ENCODE assay signal across 18 cellular contexts in genomic region chr10:86263209-86263608, GRCh38.
DNase-seq lines count a peak whose midpoint lies in the region; ATAC-seq and TF ChIP-seq lines count a peak whose summit lies in the region.
"Had no signal": no experiment of that assay in that cellular context is flagged by ENCODE, and none has a peak within 500 bp of the region (broad histone marks: within the 10 kb centered on the region; RNA-seq: fewer than 3 reads in every experiment).

No MANE protein-coding gene starts in this region.

- H3K27ac Mint-ChIP-seq in activated CD8-positive, alpha-beta T cell treated with anti-CD3 and anti-CD28 coated beads, Interleukin-2, amount 10 ng/mL, durations not matched to agents 7 days and 5 days = no peak overlapping the region
- no peak overlapping the region for H3K27ac Mint-ChIP-seq in activated CD8-positive, alpha-beta T cell treated with anti-CD3 and anti-CD28 coated beads for 36 hours
- H3K27ac Mint-ChIP-seq in Caco-2 (ENCODE audit: unreplicated experiment) = no peak overlapping the region
- H3K27ac Mint-ChIP-seq: mesothelial cell of epicardium had no signal

- intact Hi-C loops in activated CD8-positive, alpha-beta T cell treated with anti-CD3 and anti-CD28 coated beads for 36 hours (cut with micrococcal nuclease) = loop anchor here (5.0 kb wide), 1 partner anchor 114 kb away; no protein-coding TSS in a partner anchor
- intact Hi-C loops in Caco-2 (cut with micrococcal nuclease; ENCODE audit: unreplicated experiment) = loop anchor here (5.0 kb wide), 1 partner anchor 69 kb away; no protein-coding TSS in a partner anchor

- H3K9me3 Mint-ChIP-seq in activated CD8-positive, alpha-beta T cell treated with anti-CD3 and anti-CD28 coated beads, Interleukin-2, amount 10 ng/mL, durations not matched to agents 7 days and 5 days (ENCODE audit: insufficient read depth) = no peaks in the 10 kb centered on the region
- H3K9me3 Mint-ChIP-seq in activated CD8-positive, alpha-beta T cell treated with anti-CD3 and anti-CD28 coated beads for 36 hours = no peaks in the 10 kb centered on the region
- H3K9me3 Mint-ChIP-seq in Caco-2 (ENCODE audit: unreplicated experiment) = no peaks in the 10 kb centered on the region
- H3K9me3 Mint-ChIP-seq: mesothelial cell of epicardium had no signal

- H3K4me3 ChIP-seq in coronary artery (peak overlapping the region; percentile 15), parathyroid adenoma (ENCODE audit: low read depth, low read length) (no peak overlapping the region), thoracic aorta (peak overlapping the region; percentile 7), Caco-2 (ENCODE audit: low read depth, low read length) (no peak overlapping the region)
- H3K4me3 ChIP-seq: SJSA1 had no signal

- ATAC-seq in activated CD8-positive, alpha-beta T cell treated with anti-CD3 and anti-CD28 coated beads, Interleukin-2, amount 10 ng/mL, durations not matched to agents 7 days and 5 days = no peak
- no peak for ATAC-seq in activated CD8-positive, alpha-beta T cell treated with anti-CD3 and anti-CD28 coated beads for 36 hours
- ATAC-seq in thoracic aorta (ENCODE audit: insufficient number of reproducible peaks, low FRiP score, low read depth) (no peak), GM21825 (IDR thresholded peaks at IDR 0.05; ENCODE audit: unreplicated experiment) (no peak)

- no peak overlapping the region for H3K4me3 Mint-ChIP-seq in activated CD8-positive, alpha-beta T cell treated with anti-CD3 and anti-CD28 coated beads, Interleukin-2, amount 10 ng/mL, durations not matched to agents 7 days and 5 days
- H3K4me3 Mint-ChIP-seq in activated CD8-positive, alpha-beta T cell treated with anti-CD3 and anti-CD28 coated beads for 36 hours = no peak overlapping the region
- no peak overlapping the region for H3K4me3 Mint-ChIP-seq in Caco-2 (ENCODE audit: unreplicated experiment)
- H3K4me3 Mint-ChIP-seq: mesothelial cell of epicardium had no signal

- CTCF ChIA-PET in activated CD8-positive, alpha-beta T cell treated with anti-CD3 and anti-CD28 coated beads, Interleukin-2, amount 10 ng/mL, durations not matched to agents 7 days and 5 days (lab: Charles Lee) = no interaction called here
- CTCF ChIA-PET in activated CD8-positive, alpha-beta T cell treated with anti-CD3 and anti-CD28 coated beads for 36 hours (lab: Charles Lee) = no interaction called here
- CTCF ChIA-PET in Caco-2 (lab: Charles Lee) = no interaction called here

- no peaks in the 10 kb centered on the region for H3K36me3 ChIP-seq in parathyroid adenoma (ENCODE audit: control insufficient read depth, insufficient read depth, low read length)
- H3K36me3 ChIP-seq in thoracic aorta = no peaks in the 10 kb centered on the region
- H3K36me3 ChIP-seq in Caco-2 (ENCODE audit: control insufficient read depth, insufficient read depth, low read length) = no peaks in the 10 kb centered on the region
- H3K36me3 ChIP-seq: neutrophil, SJSA1 had no signal

- H3K4me2 ChIP-seq in parathyroid adenoma (ENCODE audit: low read length) = no peak overlapping the region

- no peaks in the 10 kb centered on the region for H3K4me1 Mint-ChIP-seq in activated CD8-positive, alpha-beta T cell treated with anti-CD3 and anti-CD28 coated beads, Interleukin-2, amount 10 ng/mL, durations not matched to agents 7 days and 5 days (ENCODE audit: low read depth)
- no peaks in the 10 kb centered on the region for H3K4me1 Mint-ChIP-seq in activated CD8-positive, alpha-beta T cell treated with anti-CD3 and anti-CD28 coated beads for 36 hours (ENCODE audit: low read depth)
- H3K4me1 Mint-ChIP-seq in Caco-2 (ENCODE audit: low read depth, unreplicated experiment) = no peaks in the 10 kb centered on the region
- H3K4me1 Mint-ChIP-seq: mesothelial cell of epicardium had no signal

- no peaks in the 10 kb centered on the region for H3K79me2 ChIP-seq in parathyroid adenoma

- BruUV-seq in Caco-2 (replicated peaks; lab: Mats Ljungman, UMichigan) = no TSS peak

- no peaks in the 10 kb centered on the region for H3K27me3 ChIP-seq in parathyroid adenoma (ENCODE audit: control insufficient read depth, insufficient read depth, low read length)
- H3K27me3 ChIP-seq in thoracic aorta (replicated peaks; ENCODE audit: insufficient read depth) = no peaks in the 10 kb centered on the region
- no peaks in the 10 kb centered on the region for H3K27me3 ChIP-seq in Caco-2 (replicated peaks; ENCODE audit: control insufficient read depth, insufficient read depth, low read length)
- H3K27me3 ChIP-seq: SJSA1 had no signal

- DNase-seq in activated CD8-positive, alpha-beta T cell treated with anti-CD3 and anti-CD28 coated beads, Interleukin-2, amount 10 ng/mL, durations not matched to agents 7 days and 5 days = peak; percentile 18
- no peak for DNase-seq in activated CD8-positive, alpha-beta T cell treated with anti-CD3 and anti-CD28 coated beads for 36 hours
- peak; percentile 57 for DNase-seq in coronary artery (ENCODE audit: low spot score)
- no peak for DNase-seq in thoracic aorta (ENCODE audit: low spot score)
- no peak for DNase-seq in NCI-H69 (lab: John Stamatoyannopoulos, UW)
- no peak for DNase-seq in Caco-2
- DNase-seq: activated CD4-positive, CD25-positive, alpha-beta regulatory T cell; activated gamma-delta T cell; foreskin fibroblast; Kasumi-1; kidney; NCI-H2107; NCI-H748 treated with DMSO at 0.1 percent for 48 hours had no signal

- H3K27ac ChIP-seq in coronary artery = no peak overlapping the region
- H3K27ac ChIP-seq in parathyroid adenoma = no peak overlapping the region
- H3K27ac ChIP-seq in thoracic aorta = no peak overlapping the region
- H3K27ac ChIP-seq: neutrophil, SJSA1 had no signal

- peak overlapping the region; percentile 15 for H2AFZ ChIP-seq in parathyroid adenoma

- no peak overlapping the region for H3K9ac ChIP-seq in parathyroid adenoma

- no peaks in the 10 kb centered on the region for H3K36me3 Mint-ChIP-seq in activated CD8-positive, alpha-beta T cell treated with anti-CD3 and anti-CD28 coated beads, Interleukin-2, amount 10 ng/mL, durations not matched to agents 7 days and 5 days (ENCODE audit: low read depth)
- H3K36me3 Mint-ChIP-seq in activated CD8-positive, alpha-beta T cell treated with anti-CD3 and anti-CD28 coated beads for 36 hours (ENCODE audit: low read depth) = no peaks in the 10 kb centered on the region
- no peaks in the 10 kb centered on the region for H3K36me3 Mint-ChIP-seq in Caco-2 (ENCODE audit: insufficient read depth, unreplicated experiment)
- H3K36me3 Mint-ChIP-seq: mesothelial cell of epicardium had no signal

- H3K9me3 ChIP-seq in parathyroid adenoma (ENCODE audit: control insufficient read depth, low read length) (no peaks in the 10 kb centered on the region), thoracic aorta (no peaks in the 10 kb centered on the region), Caco-2 (peaks cover 3% of the 10 kb centered on the region; the same call in 1 of the 2 replicates)
- H3K9me3 ChIP-seq: neutrophil, SJSA1 had no signal

- no peaks in the 10 kb centered on the region for H3K4me1 ChIP-seq in parathyroid adenoma
- H3K4me1 ChIP-seq in thoracic aorta (ENCODE audit: control insufficient read depth in 1 of 2, low read depth in 2 of 2) = no peaks in the 10 kb centered on the region
- H3K4me1 ChIP-seq in Caco-2 = no peaks in the 10 kb centered on the region
- H3K4me1 ChIP-seq: SJSA1 had no signal

- TF ChIP-seq CTCF in activated CD8-positive, alpha-beta T cell treated with anti-CD3 and anti-CD28 coated beads for 36 hours (IDR thresholded peaks at IDR 0.05) = no peak
- TF ChIP-seq CTCF in coronary artery (IDR thresholded peaks at IDR 0.05) = no peak
- TF ChIP-seq CTCF in parathyroid adenoma (IDR thresholded peaks at IDR 0.05) = no peak
- no peak for TF ChIP-seq CTCF in thoracic aorta (IDR thresholded peaks at IDR 0.05)
- TF ChIP-seq CTCF in Caco-2 (IDR thresholded peaks at IDR 0.05; ENCODE audit: insufficient read depth in 1 of 2, low read depth in 1 of 2, low read length in 1 of 2, severe bottlenecking in 1 of 2, unreplicated experiment in 1 of 2) = no peak

- POLR2A ChIA-PET in activated CD8-positive, alpha-beta T cell treated with anti-CD3 and anti-CD28 coated beads, Interleukin-2, amount 10 ng/mL, durations not matched to agents 7 days and 5 days (lab: Charles Lee) = no interaction called here
- POLR2A ChIA-PET in activated CD8-positive, alpha-beta T cell treated with anti-CD3 and anti-CD28 coated beads for 36 hours (lab: Charles Lee) = no interaction called here
- POLR2A ChIA-PET in Caco-2 (lab: Charles Lee) = no interaction called here

- H3K27me3 Mint-ChIP-seq in activated CD8-positive, alpha-beta T cell treated with anti-CD3 and anti-CD28 coated beads, Interleukin-2, amount 10 ng/mL, durations not matched to agents 7 days and 5 days (ENCODE audit: low read depth) = peaks cover 20% of the 10 kb centered on the region
- H3K27me3 Mint-ChIP-seq in activated CD8-positive, alpha-beta T cell treated with anti-CD3 and anti-CD28 coated beads for 36 hours = peaks cover 14% of the 10 kb centered on the region
- peaks cover 10% of the 10 kb centered on the region for H3K27me3 Mint-ChIP-seq in Caco-2 (ENCODE audit: insufficient read depth, unreplicated experiment)

Comparison
In these comparisons a context has a peak if more than half of its experiments do, and no peak if none do; other contexts are left out.
1. DNase-seq: peak in activated CD8-positive, alpha-beta T cell treated with anti-CD3 and anti-CD28 coated beads, Interleukin-2, amount 10 ng/mL, durations not matched to agents 7 days and 5 days (single experiment) and coronary artery (single experiment); none in activated CD8-positive, alpha-beta T cell treated with anti-CD3 and anti-CD28 coated beads for 36 hours (single experiment), thoracic aorta (single experiment), NCI-H69 (single experiment) and Caco-2 (0 of 2).
2. H3K4me3 ChIP-seq: peak in coronary artery (single experiment) and thoracic aorta (single experiment); none in parathyroid adenoma (single experiment) and Caco-2 (single experiment).